1 cellular context compared by ENCODE assay signal in genomic region chr11:18012906-18013781, GRCh38.
TF ChIP-seq lines count a peak whose summit lies in the region.

TSS of gene SERGEF (minus strand) at chr11:18013047. CDS start at chr11:18013010, 37 bp downstream.

TF ChIP-seq in WTC11, 78 proteins besides CTCF, POLR2A, EP300 and RAD21 (continued from another document):
- TF ChIP-seq HMGXB4 (CRISPR knock-in tag; IDR thresholded peaks at IDR 0.05) (peak; percentile 37; the same call in 1 of the 2 replicates), MAX (CRISPR knock-in tag; IDR thresholded peaks at IDR 0.05) (peak; percentile 48; the same call in 1 of the 2 replicates), TEAD1 (CRISPR knock-in tag; IDR thresholded peaks at IDR 0.05) (no peak), FOXP1 (CRISPR knock-in tag; IDR thresholded peaks at IDR 0.05; ENCODE audit: borderline replicate concordance) (peak; percentile 16; the same call in 1 of the 2 replicates), SP1 (CRISPR knock-in tag; conservative IDR thresholded peaks at IDR 0.05) (peak; percentile 65), ZBTB43 (CRISPR knock-in tag; IDR thresholded peaks at IDR 0.05) (no peak)
TF ChIP-seq in WTC11: peak in this region for 12.
